ENCODE assay signal across 2 cellular contexts in the genomic region with DNA sequence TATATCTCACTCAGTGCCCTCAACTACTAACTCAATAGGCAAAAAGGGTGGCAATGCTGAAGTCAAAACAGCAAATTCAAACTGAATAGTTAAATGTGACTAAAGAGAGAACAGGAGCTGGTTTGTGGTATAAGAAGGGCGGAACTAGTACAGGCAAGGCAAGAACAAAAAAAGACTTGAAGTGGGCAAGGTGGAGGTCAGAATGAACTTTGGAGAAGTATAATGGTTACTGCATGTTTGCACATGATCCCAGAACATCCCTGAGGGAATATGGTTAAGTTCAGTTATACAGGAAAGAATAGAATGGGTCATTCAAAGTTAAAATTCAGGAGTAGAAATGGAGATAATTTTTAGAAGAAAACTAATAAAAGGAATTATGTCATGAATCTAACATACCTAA.
TF ChIP-seq lines count a peak whose summit lies in the region.

No MANE protein-coding gene starts in this region.

TF ChIP-seq in SK-N-SH, 30 proteins besides CTCF, POLR2A, EP300 and RAD21 (continued from another document):
- TF ChIP-seq PBX3 (IDR thresholded peaks at IDR 0.05) (no peak), RFX5 (IDR thresholded peaks at IDR 0.05; ENCODE audit: low read length) (no peak), TAF1 (IDR thresholded peaks at IDR 0.05; ENCODE audit: borderline replicate concordance, low read depth, low read length) (no peak), MAX (IDR thresholded peaks at IDR 0.05; ENCODE audit: low read depth) (no peak)

TF ChIP-seq in SK-N-SH treated with all-trans-retinoic acid at 6 μM for 48 hours, 23 proteins besides CTCF, POLR2A, EP300 and RAD21 (continued from another document):
- TF ChIP-seq TSHZ2 (CRISPR knock-in tag; IDR thresholded peaks at IDR 0.05) (no peak), RARB (CRISPR knock-in tag; IDR thresholded peaks at IDR 0.05) (no peak), SNAI2 (CRISPR knock-in tag; IDR thresholded peaks at IDR 0.05) (no peak), ZFP3 (CRISPR knock-in tag; IDR thresholded peaks at IDR 0.05) (no peak), ZNF70 (CRISPR knock-in tag; IDR thresholded peaks at IDR 0.05) (no peak), ISL1 (CRISPR knock-in tag; IDR thresholded peaks at IDR 0.05) (no peak), ZC3H10 (CRISPR knock-in tag; IDR thresholded peaks at IDR 0.05) (no peak)
- TF ChIP-seq, protein P1, sequence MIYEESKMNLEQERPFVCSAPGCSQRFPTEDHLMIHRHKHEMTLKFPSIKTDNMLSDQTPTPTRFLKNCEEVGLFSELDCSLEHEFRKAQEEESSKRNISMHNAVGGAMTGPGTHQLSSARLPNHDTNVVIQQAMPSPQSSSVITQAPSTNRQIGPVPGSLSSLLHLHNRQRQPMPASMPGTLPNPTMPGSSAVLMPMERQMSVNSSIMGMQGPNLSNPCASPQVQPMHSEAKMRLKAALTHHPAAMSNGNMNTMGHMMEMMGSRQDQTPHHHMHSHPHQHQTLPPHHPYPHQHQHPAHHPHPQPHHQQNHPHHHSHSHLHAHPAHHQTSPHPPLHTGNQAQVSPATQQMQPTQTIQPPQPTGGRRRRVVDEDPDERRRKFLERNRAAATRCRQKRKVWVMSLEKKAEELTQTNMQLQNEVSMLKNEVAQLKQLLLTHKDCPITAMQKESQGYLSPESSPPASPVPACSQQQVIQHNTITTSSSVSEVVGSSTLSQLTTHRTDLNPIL (CRISPR knock-in tag; IDR thresholded peaks at IDR 0.05; ENCODE audit: low read depth), result no peak
- TF ChIP-seq, protein P2, sequence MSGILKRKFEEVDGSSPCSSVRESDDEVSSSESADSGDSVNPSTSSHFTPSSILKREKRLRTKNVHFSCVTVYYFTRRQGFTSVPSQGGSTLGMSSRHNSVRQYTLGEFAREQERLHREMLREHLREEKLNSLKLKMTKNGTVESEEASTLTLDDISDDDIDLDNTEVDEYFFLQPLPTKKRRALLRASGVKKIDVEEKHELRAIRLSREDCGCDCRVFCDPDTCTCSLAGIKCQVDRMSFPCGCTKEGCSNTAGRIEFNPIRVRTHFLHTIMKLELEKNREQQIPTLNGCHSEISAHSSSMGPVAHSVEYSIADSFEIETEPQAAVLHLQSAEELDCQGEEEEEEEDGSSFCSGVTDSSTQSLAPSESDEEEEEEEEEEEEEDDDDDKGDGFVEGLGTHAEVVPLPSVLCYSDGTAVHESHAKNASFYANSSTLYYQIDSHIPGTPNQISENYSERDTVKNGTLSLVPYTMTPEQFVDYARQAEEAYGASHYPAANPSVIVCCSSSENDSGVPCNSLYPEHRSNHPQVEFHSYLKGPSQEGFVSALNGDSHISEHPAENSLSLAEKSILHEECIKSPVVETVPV (CRISPR knock-in tag; IDR thresholded peaks at IDR 0.05), result no peak
